In genomic region chr9:22718653-22719052, GRCh38 we compare ENCODE assay signal across 27 cellular contexts.
DNase-seq lines count a peak whose midpoint lies in the region; ATAC-seq and TF ChIP-seq lines count a peak whose summit lies in the region.
"Had no signal": no experiment of that assay in that cellular context is flagged by ENCODE, and none has a peak within 500 bp of the region (broad histone marks: within the 10 kb centered on the region; RNA-seq: fewer than 3 reads in every experiment).

No MANE protein-coding gene starts in this region.

- H3K4me1 Mint-ChIP-seq in HFFc6 (ENCODE audit: low read depth) (peaks cover 11% of the 10 kb centered on the region; the same call in 1 of the 2 replicates), chondrocyte (ENCODE audit: low read depth) (peaks cover 9% of the 10 kb centered on the region), nephron progenitor cell (no peaks in the 10 kb centered on the region)
- H3K4me1 Mint-ChIP-seq: activated naive CD4-positive, alpha-beta T cell treated with anti-CD3 and anti-CD28 coated beads, Interleukin-2, amount 50 U/mL, for 24 hours; immature natural killer cell; naive thymus-derived CD8-positive, alpha-beta T cell had no signal

- H3K9me3 Mint-ChIP-seq in HFFc6 (peaks cover 15% of the 10 kb centered on the region; the same call in 1 of the 2 replicates), chondrocyte (ENCODE audit: low read depth) (no peaks in the 10 kb centered on the region), nephron progenitor cell (peaks cover 6% of the 10 kb centered on the region)

- TF ChIP-seq CTCF in AG09319 (IDR thresholded peaks at IDR 0.05; ENCODE audit: low read depth, low read length) (peak; percentile 10), HFFc6 (IDR thresholded peaks at IDR 0.05) (peak; percentile 73), chondrocyte (IDR thresholded peaks at IDR 0.05) (peak; percentile 70), nephron progenitor cell (IDR thresholded peaks at IDR 0.05) (peak; percentile 26)

- H3K27me3 Mint-ChIP-seq in HFFc6 (ENCODE audit: insufficient read depth) (peaks cover 2% of the 10 kb centered on the region; the same call in 1 of the 2 replicates), chondrocyte (ENCODE audit: low read depth) (no peaks in the 10 kb centered on the region), nephron progenitor cell (ENCODE audit: low read depth, poor library complexity) (no peaks in the 10 kb centered on the region)
- H3K27me3 Mint-ChIP-seq: activated naive CD4-positive, alpha-beta T cell treated with anti-CD3 and anti-CD28 coated beads, Interleukin-2, amount 50 U/mL, for 24 hours; naive thymus-derived CD8-positive, alpha-beta T cell had no signal

- intact Hi-C loops in posterior vena cava (cut with DNase I): no loop called here

- H3K27ac Mint-ChIP-seq in HFFc6 (no peak overlapping the region), chondrocyte (ENCODE audit: unreplicated experiment) (no peak overlapping the region), nephron progenitor cell (no peak overlapping the region)
- H3K27ac Mint-ChIP-seq: activated naive CD4-positive, alpha-beta T cell treated with anti-CD3 and anti-CD28 coated beads, Interleukin-2, amount 50 U/mL, for 24 hours; activated T-helper 1 cell treated with anti-CD3 and anti-CD28 coated beads, Interleukin-12 subunit alpha, Interleukin-12 subunit beta, Interleukin-2, Interleukin-4 antibody, amounts not matched to agents 30 ng/mL and 10 ng/mL and 1 ng/mL, durations not matched to agents 14 hours and 24 hours and 36 hours; immature natural killer cell; naive thymus-derived CD8-positive, alpha-beta T cell; T-helper 2 cell treated with Interferon-gamma antibody and Interleukin-4, amounts not matched to agents 5 μg/mL and 100 μg/mL, for 36 hours had no signal

- no peaks in the 10 kb centered on the region for H3K36me3 Mint-ChIP-seq in HFFc6 (ENCODE audit: low read depth)
- H3K36me3 Mint-ChIP-seq in chondrocyte (ENCODE audit: low read depth): peaks cover 2% of the 10 kb centered on the region
- H3K36me3 Mint-ChIP-seq in nephron progenitor cell (ENCODE audit: low read depth): no peaks in the 10 kb centered on the region
- H3K36me3 Mint-ChIP-seq: activated naive CD4-positive, alpha-beta T cell treated with anti-CD3 and anti-CD28 coated beads, Interleukin-2, amount 50 U/mL, for 24 hours; immature natural killer cell; naive thymus-derived CD8-positive, alpha-beta T cell had no signal

- ATAC-seq in HG02885 (IDR thresholded peaks at IDR 0.05; ENCODE audit: poor library complexity, unreplicated experiment) (no peak), GM18907 (IDR thresholded peaks at IDR 0.05; ENCODE audit: unreplicated experiment) (no peak)
- ATAC-seq: left lung; naive thymus-derived CD8-positive, alpha-beta T cell; stimulated activated naive CD8-positive, alpha-beta T cell treated with anti-CD3 and anti-CD28 coated beads, Interleukin-15, Interleukin-2, amounts not matched to agents 100 U/mL and 50 U/mL, for 24 hours; WTC11 had no signal

- no peak overlapping the region for H3K4me3 Mint-ChIP-seq in HFFc6
- H3K4me3 Mint-ChIP-seq in chondrocyte (ENCODE audit: unreplicated experiment): no peak overlapping the region
- no peak overlapping the region for H3K4me3 Mint-ChIP-seq in nephron progenitor cell
- H3K4me3 Mint-ChIP-seq: activated naive CD4-positive, alpha-beta T cell treated with anti-CD3 and anti-CD28 coated beads, Interleukin-2, amount 50 U/mL, for 24 hours; activated T-helper 1 cell treated with anti-CD3 and anti-CD28 coated beads, Interleukin-12 subunit alpha, Interleukin-12 subunit beta, Interleukin-2, Interleukin-4 antibody, amounts not matched to agents 30 ng/mL and 10 ng/mL and 1 ng/mL, durations not matched to agents 14 hours and 24 hours and 36 hours; immature natural killer cell; naive thymus-derived CD8-positive, alpha-beta T cell; T-helper 2 cell treated with Interferon-gamma antibody and Interleukin-4, amounts not matched to agents 5 μg/mL and 100 μg/mL, for 36 hours; WTC11 had no signal

- DNase-seq in AG09319 (ENCODE audit: extremely low read depth, low read depth) (no peak), HFFc6 (no peak), chondrocyte (ENCODE audit: low spot score) (no peak), nephron progenitor cell (no peak), posterior vena cava (ENCODE audit: low spot score) (no peak), SHP77 treated with DMSO at 0.1 percent for 48 hours (lab: John Stamatoyannopoulos, UW) (no peak)
- DNase-seq: activated CD4-positive, alpha-beta T cell treated with anti-CD3 and anti-CD28 coated beads, Interleukin-2, amount 50 U/mL, for 1 hour; aorta; central memory CD4-positive, alpha-beta T cell; GOT3; immature natural killer cell; KBM-7; left lung; midbrain; naive thymus-derived CD8-positive, alpha-beta T cell; NCI-H1436; NCI-H510A treated with DMSO at 0.1 percent for 48 hours; sigmoid colon; stimulated activated CD4-positive, alpha-beta T cell treated with anti-CD3 and anti-CD28 coated beads, Interleukin-15, amount 100 ng/mL, for 24 hours; stimulated activated naive CD8-positive, alpha-beta T cell treated with anti-CD3 and anti-CD28 coated beads, Interleukin-15, Interleukin-2, amounts not matched to agents 100 U/mL and 50 U/mL, for 24 hours; thyroid gland had no signal

Comparison
In these comparisons a context has a peak if more than half of its experiments do, and no peak if none do; other contexts are left out.
1. CTCF ChIP-seq: peak in every context shown above with its lines; median percentile 73 in HFFc6; 70 in chondrocyte; 26 in nephron progenitor cell; 10 in AG09319.